ENCODE assay signal across 8 cellular contexts in the genomic region with DNA sequence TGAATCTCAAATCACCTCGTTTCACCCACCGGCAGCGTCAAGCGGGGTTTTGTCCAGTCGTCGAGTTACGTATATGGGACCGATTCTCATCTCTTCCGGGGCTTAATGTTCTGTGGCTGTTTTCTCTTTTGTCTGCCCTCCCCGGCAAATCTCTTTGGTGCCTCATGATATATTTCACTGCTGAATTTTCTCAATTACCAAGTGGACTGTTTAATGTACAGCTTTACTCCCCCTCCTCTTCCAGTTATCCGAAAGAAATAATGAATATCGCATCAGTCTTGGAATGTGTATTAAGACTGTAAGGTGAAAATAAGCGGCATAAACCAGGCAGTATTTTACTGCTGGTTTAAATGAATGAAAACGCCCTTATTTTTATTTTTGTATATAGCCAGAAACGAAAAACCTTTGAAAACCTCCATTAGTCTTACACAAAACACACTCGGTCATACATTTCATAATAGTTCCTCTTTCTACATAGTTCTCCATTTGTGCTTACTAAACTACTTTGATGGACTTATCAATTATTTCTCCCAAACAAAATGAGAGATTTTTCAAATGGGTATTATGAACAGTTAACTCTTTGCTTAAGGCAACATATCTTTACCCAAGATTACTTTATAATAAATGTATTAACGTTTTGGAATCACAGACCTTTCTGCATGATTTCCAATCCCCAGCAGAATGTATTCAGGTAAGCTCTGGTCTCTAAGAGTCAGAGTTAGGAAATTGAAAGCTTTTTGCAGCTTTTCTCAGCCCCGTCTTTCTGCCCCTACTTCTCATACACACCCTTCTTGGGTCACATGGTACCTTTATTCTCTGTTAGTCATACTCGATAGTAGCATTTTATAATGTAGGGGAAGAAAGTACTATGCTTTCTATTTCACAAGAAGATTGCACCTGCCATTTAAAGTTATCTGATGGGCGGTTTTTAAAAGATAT. TPM values are rescaled to one million over a fixed set of nuclear protein-coding genes. Genes with fewer than 3 reads are reported as not detected.
DNase-seq lines count a peak whose midpoint lies in the region; ATAC-seq, FAIRE-seq and TF ChIP-seq lines count a peak whose summit lies in the region.

No MANE protein-coding gene starts in this region.

- ATAC-seq in HG03095 (IDR thresholded peaks at IDR 0.05; ENCODE audit: unreplicated experiment) (peak; percentile 26), pancreas (peak in 1 of 4 donors; percentile 14), GM19455 (IDR thresholded peaks at IDR 0.05; ENCODE audit: unreplicated experiment) (no peak)

- no peak for TF ChIP-seq POLR2A in esophagus squamous epithelium (IDR thresholded peaks at IDR 0.05)

- H3K36me3 ChIP-seq in esophagus squamous epithelium (no peaks in the 10 kb centered on the region), pancreas (no peaks in the 10 kb centered on the region)

- peak; percentile 81 for FAIRE-seq in pancreas (lab: Jason Lieb, UNC)

- no peaks in the 10 kb centered on the region for H3K27me3 ChIP-seq in esophagus squamous epithelium
- H3K27me3 ChIP-seq in pancreas: peaks cover 0 to 6% (median 0%) of the 10 kb centered on the region in 4 donors

- H3K9me3 ChIP-seq in esophagus squamous epithelium (no peaks in the 10 kb centered on the region), pancreas (no peaks in the 10 kb centered on the region)

- intact Hi-C loops in esophagus squamous epithelium (cut with DNase I): no loop called here
- intact Hi-C loops in pancreas (cut with DNase I): no loop called here

- H3K36me3 Mint-ChIP-seq in T-helper 2 cell treated with Interferon-gamma antibody and Interleukin-4, amounts not matched to agents 5 μg/mL and 100 μg/mL, for 36 hours (ENCODE audit: low read depth): peaks cover 2% of the 10 kb centered on the region

- H3K4me1 Mint-ChIP-seq in T-helper 2 cell treated with Interferon-gamma antibody and Interleukin-4, amounts not matched to agents 5 μg/mL and 100 μg/mL, for 36 hours (ENCODE audit: low read depth): peaks cover 12% of the 10 kb centered on the region

- H3K27ac ChIP-seq in esophagus squamous epithelium (peak overlapping the region; percentile 92 to 96 (median 95)), pancreas (peak overlapping the region; percentile 62 to 84 (median 76))

- H3K27ac Mint-ChIP-seq in T-helper 2 cell treated with Interferon-gamma antibody and Interleukin-4, amounts not matched to agents 5 μg/mL and 100 μg/mL, for 36 hours: peak overlapping the region; percentile 97

- peak overlapping the region; percentile 65 to 81 (median 73) for H3K4me3 ChIP-seq in esophagus squamous epithelium
- peak overlapping the region; percentile 44 to 59 (median 57) for H3K4me3 ChIP-seq in pancreas

- no peaks in the 10 kb centered on the region for H3K9me3 Mint-ChIP-seq in T-helper 2 cell treated with Interferon-gamma antibody and Interleukin-4, amounts not matched to agents 5 μg/mL and 100 μg/mL, for 36 hours

- peak overlapping the region; percentile 96 for H3K4me3 Mint-ChIP-seq in T-helper 2 cell treated with Interferon-gamma antibody and Interleukin-4, amounts not matched to agents 5 μg/mL and 100 μg/mL, for 36 hours

- H3K27me3 Mint-ChIP-seq in T-helper 2 cell treated with Interferon-gamma antibody and Interleukin-4, amounts not matched to agents 5 μg/mL and 100 μg/mL, for 36 hours (ENCODE audit: low read depth): peaks cover 3% of the 10 kb centered on the region

- peaks cover 0 to 35% (median 13%) of the 10 kb centered on the region in 3 donors for H3K4me1 ChIP-seq in esophagus squamous epithelium
- H3K4me1 ChIP-seq in pancreas: peaks cover 0 to 8% (median 0%) of the 10 kb centered on the region in 3 donors

- peak; percentile 14 for DNase-seq in Daoy (ENCODE audit: low read depth)
- DNase-seq in T-helper 2 cell treated with Interferon-gamma antibody and Interleukin-4, amounts not matched to agents 5 μg/mL and 100 μg/mL, for 36 hours (ENCODE audit: low spot score): no peak
- DNase-seq in esophagus squamous epithelium (lab: John Stamatoyannopoulos, UW): no peak
- no peak for DNase-seq in pancreas
- no peak for DNase-seq in superior temporal gyrus (ENCODE audit: extremely low spot score)
- DNase-seq in mesenteric fat pad (ENCODE audit: low spot score): no peak

- TF ChIP-seq CTCF in esophagus squamous epithelium (IDR thresholded peaks at IDR 0.05) (no peak), pancreas (IDR thresholded peaks at IDR 0.05) (no peak)

- 2 to 36% methylated on average over 14 to 20 of the region's 20 CpGs for whole genome bisulfite sequencing in esophagus squamous epithelium, 2 donors
- WGBS in pancreas, 2 donors: 1 to 31% methylated on average over 20 of the region's 20 CpGs

RNA-seq across cellular contexts. Expression of gene RP2, which starts 1.0 kb away (rescaled TPM):
- total RNA-seq in Daoy (2014; rRNA removed; shearing (Covaris generic)): 9.7 and 11.8 TPM in 2 replicates
- 10 to 100 TPM; 14.9 to 21.9 (median 17.6) TPM for total RNA-seq in esophagus squamous epithelium
- 1 to 10 TPM; 1.8 to 6.0 (median 2.3) TPM for total RNA-seq in pancreas
- polyA plus RNA-seq in pancreas: 1 to 10 TPM; 1.4 to 2.5 TPM
- 15.0 TPM for total RNA-seq in mesenteric fat pad
